ENCODE assay signal across 1 cellular context in genomic region chr11:75773595-75774353, GRCh38.
TF ChIP-seq lines count a peak whose summit lies in the region.

No MANE protein-coding gene starts in this region.

TF ChIP-seq in GM12878, 131 proteins besides CTCF, POLR2A, EP300 and RAD21 (continued from another document and continues in another):
- no peak for TF ChIP-seq IRF5 (IDR thresholded peaks at IDR 0.05; ENCODE audit: borderline replicate concordance)
- TF ChIP-seq POU2F2 (IDR thresholded peaks at IDR 0.05; ENCODE audit: borderline replicate concordance, low read depth, low read length) = no peak; the same call in 2 of the 3 replicates
- TF ChIP-seq E4F1 (IDR thresholded peaks at IDR 0.05; ENCODE audit: borderline replicate concordance, partially characterized antibody) = no peak
- TF ChIP-seq TBL1XR1 (IDR thresholded peaks at IDR 0.05; ENCODE audit: low read depth, low read length) = 0 out of 2 replicates have a peak, but pooled peaks have one; percentile 41
- TF ChIP-seq SMARCA5 (IDR thresholded peaks at IDR 0.05) = peak; percentile 100
- peak; percentile 96 to 97 for TF ChIP-seq IKZF2 (IDR thresholded peaks at IDR 0.05)
- no peak for TF ChIP-seq CHD1 (IDR thresholded peaks at IDR 0.05; ENCODE audit: low read depth, low read length)
- TF ChIP-seq DPF2 (IDR thresholded peaks at IDR 0.05) = peak; percentile 99
- TF ChIP-seq NFIC (IDR thresholded peaks at IDR 0.05; ENCODE audit: low read depth, low read length) = peak; percentile 91
- TF ChIP-seq ZSCAN29 (IDR thresholded peaks at IDR 0.05) = no peak
- no peak for TF ChIP-seq PRDM15 (CRISPR knock-in tag; IDR thresholded peaks at IDR 0.05)
- peak; percentile 81 for TF ChIP-seq ATF7 (IDR thresholded peaks at IDR 0.05; ENCODE audit: low read depth)
- TF ChIP-seq E2F4 (IDR thresholded peaks at IDR 0.05; ENCODE audit: low read depth, low read length) = peak; percentile 38; the same call in 1 of the 2 replicates
- no peak for TF ChIP-seq ASH2L (IDR thresholded peaks at IDR 0.05; ENCODE audit: borderline replicate concordance, low read depth)
- no peak for TF ChIP-seq STAT1 (conservative IDR thresholded peaks at IDR 0.05)
- TF ChIP-seq TCF7 (IDR thresholded peaks at IDR 0.05; ENCODE audit: borderline replicate concordance) = no peak
- peak; percentile 93; the same call in 1 of the 2 replicates for TF ChIP-seq NBN (IDR thresholded peaks at IDR 0.05)
- TF ChIP-seq STAT3 (IDR thresholded peaks at IDR 0.05; ENCODE audit: low read depth, low read length) = no peak
- no peak for TF ChIP-seq ZNF274 (IDR thresholded peaks at IDR 0.05; ENCODE audit: insufficient read depth, insufficient read length)
- peak; percentile 45 for TF ChIP-seq BCL3 (IDR thresholded peaks at IDR 0.05; ENCODE audit: borderline replicate concordance, insufficient read depth, low read depth, low read length, poor library complexity, severe bottlenecking)
- TF ChIP-seq, protein P1, sequence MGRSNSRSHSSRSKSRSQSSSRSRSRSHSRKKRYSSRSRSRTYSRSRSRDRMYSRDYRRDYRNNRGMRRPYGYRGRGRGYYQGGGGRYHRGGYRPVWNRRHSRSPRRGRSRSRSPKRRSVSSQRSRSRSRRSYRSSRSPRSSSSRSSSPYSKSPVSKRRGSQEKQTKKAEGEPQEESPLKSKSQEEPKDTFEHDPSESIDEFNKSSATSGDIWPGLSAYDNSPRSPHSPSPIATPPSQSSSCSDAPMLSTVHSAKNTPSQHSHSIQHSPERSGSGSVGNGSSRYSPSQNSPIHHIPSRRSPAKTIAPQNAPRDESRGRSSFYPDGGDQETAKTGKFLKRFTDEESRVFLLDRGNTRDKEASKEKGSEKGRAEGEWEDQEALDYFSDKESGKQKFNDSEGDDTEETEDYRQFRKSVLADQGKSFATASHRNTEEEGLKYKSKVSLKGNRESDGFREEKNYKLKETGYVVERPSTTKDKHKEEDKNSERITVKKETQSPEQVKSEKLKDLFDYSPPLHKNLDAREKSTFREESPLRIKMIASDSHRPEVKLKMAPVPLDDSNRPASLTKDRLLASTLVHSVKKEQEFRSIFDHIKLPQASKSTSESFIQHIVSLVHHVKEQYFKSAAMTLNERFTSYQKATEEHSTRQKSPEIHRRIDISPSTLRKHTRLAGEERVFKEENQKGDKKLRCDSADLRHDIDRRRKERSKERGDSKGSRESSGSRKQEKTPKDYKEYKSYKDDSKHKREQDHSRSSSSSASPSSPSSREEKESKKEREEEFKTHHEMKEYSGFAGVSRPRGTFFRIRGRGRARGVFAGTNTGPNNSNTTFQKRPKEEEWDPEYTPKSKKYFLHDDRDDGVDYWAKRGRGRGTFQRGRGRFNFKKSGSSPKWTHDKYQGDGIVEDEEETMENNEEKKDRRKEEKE (IDR thresholded peaks at IDR 0.05) = no peak
- TF ChIP-seq MLLT1 (IDR thresholded peaks at IDR 0.05) = peak; percentile 62; the same call in 1 of the 2 replicates
- TF ChIP-seq BHLHE40 (IDR thresholded peaks at IDR 0.05; ENCODE audit: borderline replicate concordance in 1 of 2, low read depth in 2 of 2, low read length in 1 of 2) = peak; percentile 75 to 78
- TF ChIP-seq CHD4 (IDR thresholded peaks at IDR 0.05) = no peak
- TF ChIP-seq, protein P2, sequence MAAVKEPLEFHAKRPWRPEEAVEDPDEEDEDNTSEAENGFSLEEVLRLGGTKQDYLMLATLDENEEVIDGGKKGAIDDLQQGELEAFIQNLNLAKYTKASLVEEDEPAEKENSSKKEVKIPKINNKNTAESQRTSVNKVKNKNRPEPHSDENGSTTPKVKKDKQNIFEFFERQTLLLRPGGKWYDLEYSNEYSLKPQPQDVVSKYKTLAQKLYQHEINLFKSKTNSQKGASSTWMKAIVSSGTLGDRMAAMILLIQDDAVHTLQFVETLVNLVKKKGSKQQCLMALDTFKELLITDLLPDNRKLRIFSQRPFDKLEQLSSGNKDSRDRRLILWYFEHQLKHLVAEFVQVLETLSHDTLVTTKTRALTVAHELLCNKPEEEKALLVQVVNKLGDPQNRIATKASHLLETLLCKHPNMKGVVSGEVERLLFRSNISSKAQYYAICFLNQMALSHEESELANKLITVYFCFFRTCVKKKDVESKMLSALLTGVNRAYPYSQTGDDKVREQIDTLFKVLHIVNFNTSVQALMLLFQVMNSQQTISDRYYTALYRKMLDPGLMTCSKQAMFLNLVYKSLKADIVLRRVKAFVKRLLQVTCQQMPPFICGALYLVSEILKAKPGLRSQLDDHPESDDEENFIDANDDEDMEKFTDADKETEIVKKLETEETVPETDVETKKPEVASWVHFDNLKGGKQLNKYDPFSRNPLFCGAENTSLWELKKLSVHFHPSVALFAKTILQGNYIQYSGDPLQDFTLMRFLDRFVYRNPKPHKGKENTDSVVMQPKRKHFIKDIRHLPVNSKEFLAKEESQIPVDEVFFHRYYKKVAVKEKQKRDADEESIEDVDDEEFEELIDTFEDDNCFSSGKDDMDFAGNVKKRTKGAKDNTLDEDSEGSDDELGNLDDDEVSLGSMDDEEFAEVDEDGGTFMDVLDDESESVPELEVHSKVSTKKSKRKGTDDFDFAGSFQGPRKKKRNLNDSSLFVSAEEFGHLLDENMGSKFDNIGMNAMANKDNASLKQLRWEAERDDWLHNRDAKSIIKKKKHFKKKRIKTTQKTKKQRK (IDR thresholded peaks at IDR 0.05; ENCODE audit: low read depth, low read length) = no peak
- TF ChIP-seq, protein P3, sequence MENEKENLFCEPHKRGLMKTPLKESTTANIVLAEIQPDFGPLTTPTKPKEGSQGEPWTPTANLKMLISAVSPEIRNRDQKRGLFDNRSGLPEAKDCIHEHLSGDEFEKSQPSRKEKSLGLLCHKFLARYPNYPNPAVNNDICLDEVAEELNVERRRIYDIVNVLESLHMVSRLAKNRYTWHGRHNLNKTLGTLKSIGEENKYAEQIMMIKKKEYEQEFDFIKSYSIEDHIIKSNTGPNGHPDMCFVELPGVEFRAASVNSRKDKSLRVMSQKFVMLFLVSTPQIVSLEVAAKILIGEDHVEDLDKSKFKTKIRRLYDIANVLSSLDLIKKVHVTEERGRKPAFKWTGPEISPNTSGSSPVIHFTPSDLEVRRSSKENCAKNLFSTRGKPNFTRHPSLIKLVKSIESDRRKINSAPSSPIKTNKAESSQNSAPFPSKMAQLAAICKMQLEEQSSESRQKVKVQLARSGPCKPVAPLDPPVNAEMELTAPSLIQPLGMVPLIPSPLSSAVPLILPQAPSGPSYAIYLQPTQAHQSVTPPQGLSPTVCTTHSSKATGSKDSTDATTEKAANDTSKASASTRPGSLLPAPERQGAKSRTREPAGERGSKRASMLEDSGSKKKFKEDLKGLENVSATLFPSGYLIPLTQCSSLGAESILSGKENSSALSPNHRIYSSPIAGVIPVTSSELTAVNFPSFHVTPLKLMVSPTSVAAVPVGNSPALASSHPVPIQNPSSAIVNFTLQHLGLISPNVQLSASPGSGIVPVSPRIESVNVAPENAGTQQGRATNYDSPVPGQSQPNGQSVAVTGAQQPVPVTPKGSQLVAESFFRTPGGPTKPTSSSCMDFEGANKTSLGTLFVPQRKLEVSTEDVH (IDR thresholded peaks at IDR 0.05; ENCODE audit: low read depth, partially characterized antibody) = no peak
- no peak for TF ChIP-seq PML (IDR thresholded peaks at IDR 0.05; ENCODE audit: low read length)
- TF ChIP-seq SMAD1 (IDR thresholded peaks at IDR 0.05; ENCODE audit: low read depth, partially characterized antibody) = no peak
- TF ChIP-seq ZBED1 (IDR thresholded peaks at IDR 0.05; ENCODE audit: borderline replicate concordance) = peak; percentile 71; the same call in 1 of the 2 replicates
- peak; percentile 100 for TF ChIP-seq IRF4 (IDR thresholded peaks at IDR 0.05; ENCODE audit: low read depth, low read length)
- TF ChIP-seq NR2F1 (conservative IDR thresholded peaks at IDR 0.05) = peak; percentile 88
- TF ChIP-seq USF2 (IDR thresholded peaks at IDR 0.05; ENCODE audit: borderline replicate concordance, low read depth, low read length) = no peak
- TF ChIP-seq, protein P4, sequence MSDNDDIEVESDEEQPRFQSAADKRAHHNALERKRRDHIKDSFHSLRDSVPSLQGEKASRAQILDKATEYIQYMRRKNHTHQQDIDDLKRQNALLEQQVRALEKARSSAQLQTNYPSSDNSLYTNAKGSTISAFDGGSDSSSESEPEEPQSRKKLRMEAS (IDR thresholded peaks at IDR 0.05; ENCODE audit: low read depth, low read length) = no peak
- TF ChIP-seq SPI1 (IDR thresholded peaks at IDR 0.05; ENCODE audit: borderline replicate concordance, insufficient read depth, low read depth, low read length) = peak; percentile 100
